Comparison of ENCODE assay signal across 21 cellular contexts in the genomic region with DNA sequence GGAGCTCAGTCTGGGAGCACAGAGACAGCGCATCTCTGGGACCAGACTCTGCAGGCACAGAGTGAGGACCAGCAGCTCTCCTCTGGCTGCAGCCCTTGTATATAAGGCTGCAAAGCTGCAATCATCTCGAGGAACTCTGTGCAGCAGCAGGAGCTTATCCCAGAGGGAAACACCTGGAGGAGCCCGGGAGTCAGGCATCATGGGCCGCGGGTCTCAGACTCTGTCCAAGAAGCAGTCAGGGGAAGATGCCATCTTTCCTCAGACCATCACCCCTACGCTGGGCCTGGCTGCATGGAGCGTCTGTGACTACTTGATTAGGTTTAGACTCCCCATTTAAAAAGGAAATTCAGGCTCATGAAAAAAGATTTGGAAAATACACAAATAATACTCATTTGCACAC.
DNase-seq lines count a peak whose midpoint lies in the region; ATAC-seq and TF ChIP-seq lines count a peak whose summit lies in the region.
"Had no signal": no experiment of that assay in that cellular context is flagged by ENCODE, and none has a peak within 500 bp of the region (broad histone marks: within the 10 kb centered on the region; RNA-seq: fewer than 3 reads in every experiment).

No MANE protein-coding gene starts in this region.

- no peak overlapping the region for H2BK5ac ChIP-seq in mesendoderm (ENCODE audit: low read length)

- H3K23ac ChIP-seq in mesendoderm (ENCODE audit: low read length): no peak overlapping the region

- no peak overlapping the region for H3K18ac ChIP-seq in mesendoderm (ENCODE audit: low read length)

- no CpG with 5 or more reads among the region's 7 CpGs for WGBS in mesendoderm (ENCODE audit: extremely low coverage, insufficient coverage, low lambda C conversion rate)

- TF ChIP-seq CTCF in upper lobe of right lung (IDR thresholded peaks at IDR 0.05): no peak

- peak; percentile 37 for DNase-seq in activated effector memory CD4-positive, alpha-beta T cell treated with anti-CD3 and anti-CD28 coated beads, Interleukin-2, amount 50 U/mL, for 16 hours
- DNase-seq in activated effector memory CD4-positive, alpha-beta T cell treated with Interleukin-2 at 50 U/mL for 16 hours: no peak
- DNase-seq in ecto neural progenitor cell (ENCODE audit: low spot score) (peak; percentile 29), mesenteric fat pad (ENCODE audit: low spot score) (peak; percentile 77), upper lobe of right lung (peak; percentile 30), dedifferentiated amniotic fluid mesenchymal stem cell (ENCODE audit: extremely low spot score) (no peak), NCI-H1436 (lab: John Stamatoyannopoulos, UW) (no peak), mesendoderm (no peak)
- DNase-seq: AML-193; CD4-positive, alpha-beta T cell; DMS153; DMS79; GDM1; GOT3; H7; HFFc6 had no signal

- no peak overlapping the region for H3K4ac ChIP-seq in mesendoderm (ENCODE audit: low read depth, low read length)

- intact Hi-C loops in upper lobe of right lung (cut with DNase I): no loop called here

- H4K8ac ChIP-seq in mesendoderm (ENCODE audit: low read depth, low read length): no peak overlapping the region

- H3K79me1 ChIP-seq in mesendoderm (ENCODE audit: low read length): no peaks in the 10 kb centered on the region

- H2BK120ac ChIP-seq in mesendoderm (ENCODE audit: low read depth, low read length): no peak overlapping the region

- H3K27me3 ChIP-seq in upper lobe of right lung (no peaks in the 10 kb centered on the region), mesendoderm (ENCODE audit: insufficient read depth, low read length, poor library complexity) (no peaks in the 10 kb centered on the region)

- no peak overlapping the region for H2AK5ac ChIP-seq in mesendoderm (ENCODE audit: low read length)

- no peak overlapping the region for H3K56ac ChIP-seq in mesendoderm (ENCODE audit: low read length)

- H3K36me3 ChIP-seq in upper lobe of right lung: no peaks in the 10 kb centered on the region
- no peaks in the 10 kb centered on the region for H3K36me3 ChIP-seq in mesendoderm (ENCODE audit: control insufficient read depth, insufficient read depth, low read length)

- no peaks in the 10 kb centered on the region for H3K79me2 ChIP-seq in mesendoderm (ENCODE audit: control insufficient read depth, insufficient read depth, low read length)

- no peak for ATAC-seq in upper lobe of right lung
- ATAC-seq: A549, HCT116 had no signal

- H3K4me1 ChIP-seq in upper lobe of right lung (no peaks in the 10 kb centered on the region), mesendoderm (ENCODE audit: control insufficient read depth, low read depth, low read length) (peaks cover 2% of the 10 kb centered on the region)
- H3K4me1 ChIP-seq: A549 had no signal

- no peak overlapping the region for H3K9ac ChIP-seq in mesendoderm (ENCODE audit: low read length)

- no peak overlapping the region for H2BK15ac ChIP-seq in mesendoderm (replicated peaks; ENCODE audit: low read depth)

- H3K27ac ChIP-seq in upper lobe of right lung (no peak overlapping the region), mesendoderm (ENCODE audit: low read depth, low read length) (no peak overlapping the region)
- H3K27ac ChIP-seq: 22Rv1, A549, C4-2B, HL-60 had no signal

- H4K5ac ChIP-seq in mesendoderm (ENCODE audit: low read length): no peak overlapping the region

- peaks cover 6% of the 10 kb centered on the region for H3K9me3 ChIP-seq in upper lobe of right lung

- H3K4me2 ChIP-seq in mesendoderm (ENCODE audit: low read length): no peak overlapping the region
- H3K4me2 ChIP-seq: A549 had no signal

- no peak overlapping the region for H3K4me3 ChIP-seq in upper lobe of right lung
- H3K4me3 ChIP-seq in mesendoderm (ENCODE audit: low read length): no peak overlapping the region
- H3K4me3 ChIP-seq: A549 had no signal

Comparison
In these comparisons a context has a peak if more than half of its experiments do, and no peak if none do; other contexts are left out.
1. DNase-seq: peak in activated effector memory CD4-positive, alpha-beta T cell treated with anti-CD3 and anti-CD28 coated beads, Interleukin-2, amount 50 U/mL, for 16 hours (single experiment), ecto neural progenitor cell (single experiment), mesenteric fat pad (single experiment) and upper lobe of right lung (single experiment); none in activated effector memory CD4-positive, alpha-beta T cell treated with Interleukin-2 at 50 U/mL for 16 hours (single experiment), dedifferentiated amniotic fluid mesenchymal stem cell (single experiment), NCI-H1436 (single experiment) and mesendoderm (single experiment).